21 cellular contexts compared by ENCODE assay signal in the genomic region with DNA sequence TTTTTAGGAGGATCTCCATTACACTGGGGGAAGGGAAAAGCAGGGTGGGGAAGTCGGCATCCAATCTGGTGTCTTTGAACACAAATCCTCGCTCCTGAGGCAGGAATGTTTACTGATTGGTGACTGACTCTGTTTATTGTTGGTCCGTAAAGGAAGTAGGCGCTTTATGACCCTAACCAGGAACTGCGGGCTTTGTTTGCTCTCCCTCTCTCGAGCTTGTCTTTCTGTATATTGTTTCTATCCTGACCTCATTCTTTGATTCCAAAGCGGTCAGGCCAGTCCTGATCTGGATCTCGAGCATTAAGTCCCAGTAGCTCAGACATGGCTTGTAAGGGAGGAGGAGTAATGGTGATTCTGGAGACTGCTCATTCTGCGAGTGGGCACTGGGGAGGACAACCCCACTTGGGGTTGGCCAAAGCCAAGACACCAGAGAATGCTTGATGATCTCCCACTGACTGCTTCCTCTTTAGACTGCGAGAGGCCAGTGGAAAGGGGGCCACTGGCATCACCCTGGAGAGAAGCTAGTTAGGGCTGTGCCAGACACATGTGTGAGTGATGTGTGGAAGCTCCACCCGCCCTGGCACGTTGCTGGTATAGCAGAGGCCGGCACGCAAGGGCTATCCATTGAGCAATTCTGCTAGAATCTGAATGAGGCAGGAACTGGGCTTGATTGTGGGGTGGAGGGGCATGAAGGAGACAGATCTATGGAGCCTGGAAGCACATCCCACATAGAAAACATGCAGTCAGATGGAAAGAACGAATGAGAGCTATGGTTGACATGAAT.
DNase-seq lines count a peak whose midpoint lies in the region; ATAC-seq lines count a peak whose summit lies in the region.
"Had no signal": no experiment of that assay in that cellular context is flagged by ENCODE, and none has a peak within 500 bp of the region (broad histone marks: within the 10 kb centered on the region; RNA-seq: fewer than 3 reads in every experiment).

No MANE protein-coding gene starts in this region.

- no peak for ATAC-seq in activated naive CD8-positive, alpha-beta T cell treated with anti-CD3 and anti-CD28 coated beads, Interleukin-2, amount 50 U/mL, for 24 hours
- ATAC-seq: activated naive CD4-positive, alpha-beta T cell treated with anti-CD3 and anti-CD28 coated beads, Interleukin-2, amount 50 U/mL, for 72 hours had no signal

- H3K4me3 Mint-ChIP-seq in activated naive CD8-positive, alpha-beta T cell treated with anti-CD3 and anti-CD28 coated beads, Interleukin-2, amount 50 U/mL, for 24 hours, result no peak overlapping the region
- H3K4me3 Mint-ChIP-seq: activated CD4-positive, alpha-beta memory T cell treated with anti-CD3 and anti-CD28 coated beads, Interleukin-2, amount 10 ng/mL, durations not matched to agents 7 days and 5 days; CD14-positive monocyte had no signal

- no peaks in the 10 kb centered on the region for H3K4me1 Mint-ChIP-seq in activated naive CD8-positive, alpha-beta T cell treated with anti-CD3 and anti-CD28 coated beads, Interleukin-2, amount 50 U/mL, for 24 hours
- H3K4me1 Mint-ChIP-seq: activated CD4-positive, alpha-beta memory T cell treated with anti-CD3 and anti-CD28 coated beads, Interleukin-2, amount 10 ng/mL, durations not matched to agents 7 days and 5 days; CD14-positive monocyte had no signal

- in situ Hi-C loops in T47D (cut with HindIII; ENCODE audit: low pct_unique_long_range_greater_than_20kb, low sequenced_read_pairs), result no loop called here

- peaks cover 2% of the 10 kb centered on the region for H3K27me3 Mint-ChIP-seq in activated naive CD8-positive, alpha-beta T cell treated with anti-CD3 and anti-CD28 coated beads, Interleukin-2, amount 50 U/mL, for 24 hours
- H3K27me3 Mint-ChIP-seq: activated CD4-positive, alpha-beta memory T cell treated with anti-CD3 and anti-CD28 coated beads, Interleukin-2, amount 10 ng/mL, durations not matched to agents 7 days and 5 days had no signal

- peaks cover under 1% of the 10 kb centered on the region for H3K9me3 Mint-ChIP-seq in activated naive CD8-positive, alpha-beta T cell treated with anti-CD3 and anti-CD28 coated beads, Interleukin-2, amount 50 U/mL, for 24 hours

- H3K36me3 Mint-ChIP-seq in activated naive CD8-positive, alpha-beta T cell treated with anti-CD3 and anti-CD28 coated beads, Interleukin-2, amount 50 U/mL, for 24 hours (ENCODE audit: low read depth), result no peaks in the 10 kb centered on the region
- H3K36me3 Mint-ChIP-seq: activated naive CD4-positive, alpha-beta T cell treated with anti-CD3 and anti-CD28 coated beads, Interleukin-2, amount 50 U/mL, for 72 hours; CD14-positive monocyte had no signal

- H3K27ac Mint-ChIP-seq in activated naive CD8-positive, alpha-beta T cell treated with anti-CD3 and anti-CD28 coated beads, Interleukin-2, amount 50 U/mL, for 24 hours, result no peak overlapping the region
- H3K27ac Mint-ChIP-seq: activated CD4-positive, alpha-beta memory T cell treated with anti-CD3 and anti-CD28 coated beads, Interleukin-2, amount 10 ng/mL, durations not matched to agents 7 days and 5 days; activated naive CD4-positive, alpha-beta T cell treated with anti-CD3 and anti-CD28 coated beads, Interleukin-2, amount 50 U/mL, for 72 hours; CD14-positive monocyte had no signal

- intact Hi-C loops in posterior vena cava (cut with DNase I), result no loop called here

- DNase-seq in NCI-H1417 (lab: John Stamatoyannopoulos, UW) (peak in 2 of 3 experiments; percentile 13 to 23), NCI-H1417 treated with DMSO at 0.1 percent for 48 hours (lab: John Stamatoyannopoulos, UW) (no peak), LoVo (ENCODE audit: low spot score) (peak; percentile 6), T47D (ENCODE audit: low read depth in 1 of 2, low spot score in 1 of 2) (peak; percentile 31 to 96), posterior vena cava (ENCODE audit: low spot score) (peak; percentile 78), germinal center (ENCODE audit: low spot score) (no peak), islet precursor cell (no peak)
- no peak for DNase-seq in activated naive CD8-positive, alpha-beta T cell treated with anti-CD3 and anti-CD28 coated beads, Interleukin-2, amount 50 U/mL, for 24 hours
- DNase-seq: 8988T; activated CD4-positive, alpha-beta memory T cell treated with anti-CD3 and anti-CD28 coated beads, Interleukin-2, amount 10 ng/mL, durations not matched to agents 7 days and 5 days; activated T-cell treated with anti-CD3 and anti-CD28 coated beads, Interleukin-2, amount 50 U/mL, for 48 hours; brain microvascular endothelial cell; dorsolateral prefrontal cortex; hippocampal formation; midbrain; NCI-H1048; NCI-H446 treated with DMSO at 0.1 percent for 48 hours; stimulated activated CD4-positive, alpha-beta T cell treated with anti-CD3 and anti-CD28 coated beads, Interleukin-4, amount 100 ng/mL, for 1 hour; testis had no signal

Comparison
In these comparisons a context has a peak if more than half of its experiments do, and no peak if none do; other contexts are left out.
1. DNase-seq: peak in NCI-H1417 (2 of 3), LoVo (single experiment), T47D (2 of 2) and posterior vena cava (single experiment); none in NCI-H1417 treated with DMSO at 0.1 percent for 48 hours (single experiment), activated naive CD8-positive, alpha-beta T cell treated with anti-CD3 and anti-CD28 coated beads, Interleukin-2, amount 50 U/mL, for 24 hours (single experiment), germinal center (single experiment) and islet precursor cell (single experiment).